ENCODE assay signal across 8 cellular contexts in genomic region chrX:71098302-71098701, GRCh38.
DNase-seq lines count a peak whose midpoint lies in the region; ATAC-seq and FAIRE-seq lines count a peak whose summit lies in the region.

No MANE protein-coding gene starts in this region.

- H3K27ac ChIP-seq in iPS-20b (ENCODE audit: low read length): no peak overlapping the region

- H3K27me3 ChIP-seq in iPS-20b (ENCODE audit: insufficient read depth, low read length): peaks cover 33% of the 10 kb centered on the region

- peaks cover 25% of the 10 kb centered on the region for H3K4me1 ChIP-seq in iPS-20b (ENCODE audit: insufficient read depth, low read length)

- peak overlapping the region; percentile 56 for H3K4me3 ChIP-seq in iPS-20b (ENCODE audit: low read length)

- no peak for FAIRE-seq in GM19239 (lab: Jason Lieb, UNC)

- H3K36me3 ChIP-seq in iPS-20b (ENCODE audit: insufficient read depth, low read depth, low read length): peaks cover 4% of the 10 kb centered on the region; the same call in 1 of the 2 replicates

- peak overlapping the region; percentile 5 for H3K4me3 Mint-ChIP-seq in T-helper 1 cell treated with Interleukin-12 subunit alpha and Interleukin-12 subunit beta and Interleukin-4 antibody, amounts not matched to agents 30 μg/mL and 1 μg/mL, for 36 hours

- H3K4me1 Mint-ChIP-seq in T-helper 1 cell treated with Interleukin-12 subunit alpha and Interleukin-12 subunit beta and Interleukin-4 antibody, amounts not matched to agents 30 μg/mL and 1 μg/mL, for 36 hours (ENCODE audit: low read depth): peaks cover 41% of the 10 kb centered on the region

- peak; percentile 37 for ATAC-seq in HG03354 (IDR thresholded peaks at IDR 0.05; ENCODE audit: poor library complexity, severe bottlenecking, unreplicated experiment)

- H3K27me3 Mint-ChIP-seq in T-helper 1 cell treated with Interleukin-12 subunit alpha and Interleukin-12 subunit beta and Interleukin-4 antibody, amounts not matched to agents 30 μg/mL and 1 μg/mL, for 36 hours (ENCODE audit: low read depth): no peaks in the 10 kb centered on the region

- peak; percentile 56 for DNase-seq in EH (ENCODE audit: low read depth)
- peak in 36 of 56 donors; percentile 0 to 63 (median 14) for DNase-seq in amygdala (lab: John Stamatoyannopoulos, UW)
- DNase-seq in stimulated activated CD4-positive, alpha-beta T cell treated with anti-CD3 and anti-CD28 coated beads, Interleukin-2, amount 100 ng/mL, for 4 hours (ENCODE audit: low read depth): peak; percentile 70
- DNase-seq in GM19239 (ENCODE audit: insufficient read length, low spot score): no peak
- no peak for DNase-seq in middle frontal gyrus (ENCODE audit: extremely low spot score, low spot score)

- no peaks in the 10 kb centered on the region for H3K36me3 Mint-ChIP-seq in T-helper 1 cell treated with Interleukin-12 subunit alpha and Interleukin-12 subunit beta and Interleukin-4 antibody, amounts not matched to agents 30 μg/mL and 1 μg/mL, for 36 hours (ENCODE audit: low read depth)

- H3K27ac Mint-ChIP-seq in T-helper 1 cell treated with Interleukin-12 subunit alpha and Interleukin-12 subunit beta and Interleukin-4 antibody, amounts not matched to agents 30 μg/mL and 1 μg/mL, for 36 hours: peak overlapping the region; percentile 57

- no peaks in the 10 kb centered on the region for H3K9me3 ChIP-seq in iPS-20b (ENCODE audit: insufficient read depth, low read depth, low read length)

- no peak overlapping the region for H3K9ac ChIP-seq in iPS-20b (ENCODE audit: low read depth, low read length)

- no peaks in the 10 kb centered on the region for H3K9me3 Mint-ChIP-seq in T-helper 1 cell treated with Interleukin-12 subunit alpha and Interleukin-12 subunit beta and Interleukin-4 antibody, amounts not matched to agents 30 μg/mL and 1 μg/mL, for 36 hours

Comparison
In these comparisons a context has a peak if more than half of its experiments do, and no peak if none do; other contexts are left out.
1. DNase-seq: peak in EH (single experiment), amygdala (36 of 56) and stimulated activated CD4-positive, alpha-beta T cell treated with anti-CD3 and anti-CD28 coated beads, Interleukin-2, amount 100 ng/mL, for 4 hours (single experiment); none in GM19239 (single experiment) and middle frontal gyrus (single experiment).